Comparison of ENCODE assay signal across 30 cellular contexts in the genomic region with DNA sequence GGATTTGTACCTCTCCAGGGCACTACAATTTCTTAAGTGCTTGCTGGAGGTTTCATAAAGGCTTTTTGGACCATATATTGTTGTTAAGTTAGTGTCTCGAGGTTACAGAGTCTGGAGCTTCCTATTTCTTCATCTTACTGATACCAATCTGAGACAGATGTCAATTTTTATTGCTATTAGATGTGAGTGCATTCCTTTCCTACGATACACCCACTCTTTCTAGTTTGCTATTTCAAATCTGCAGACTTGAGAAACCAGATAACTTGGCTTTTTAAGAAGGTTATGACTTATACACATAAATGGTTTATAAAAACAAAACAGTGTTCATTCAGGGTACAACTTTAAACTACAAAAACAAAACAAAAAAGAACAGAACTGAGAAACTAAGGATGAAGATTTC. TPM values are rescaled to one million over a fixed set of nuclear protein-coding genes. Genes with fewer than 3 reads are reported as not detected.
A peak's percentile ranks its signal among the peaks of the same experiment; 100 is the strongest.
DNase-seq lines count a peak whose midpoint lies in the region; TF ChIP-seq lines count a peak whose summit lies in the region.
"Had no signal": no experiment of that assay in that cellular context is flagged by ENCODE, and none has a peak within 500 bp of the region (broad histone marks: within the 10 kb centered on the region; RNA-seq: fewer than 3 reads in every experiment).

No MANE protein-coding gene starts in this region.

- no peak overlapping the region for H3K4me3 ChIP-seq in cardiac fibroblast (replicated peaks in 1 of 2; ENCODE audit: low read depth in 2 of 2, low read length in 2 of 2)
- no peak overlapping the region for H3K4me3 ChIP-seq in skeletal muscle cell (ENCODE audit: low read depth, low read length)
- no peak overlapping the region for H3K4me3 ChIP-seq in H7 (ENCODE audit: insufficient read depth, low read depth, low read length)
- no peak overlapping the region for H3K4me3 ChIP-seq in ascending aorta
- H3K4me3 ChIP-seq: GM12878, lung, prostate gland, sigmoid colon, tibial artery had no signal

- peaks cover 10 to 28% of the 10 kb centered on the region in 2 donors for H3K9me3 ChIP-seq in ascending aorta
- H3K9me3 ChIP-seq: Caco-2, prostate gland had no signal

- no peak for TF ChIP-seq CTCF in cardiac fibroblast (IDR thresholded peaks at IDR 0.05; ENCODE audit: low read depth, low read length)
- no peak for TF ChIP-seq CTCF in ascending aorta (IDR thresholded peaks at IDR 0.05)

- H3K36me3 ChIP-seq in H7 (replicated peaks; ENCODE audit: control insufficient read depth, insufficient read depth, low read length) (peaks cover 5% of the 10 kb centered on the region), ascending aorta (peaks cover 34 to 54% of the 10 kb centered on the region in 2 donors)

- peak; percentile 15 for DNase-seq in ELR (ENCODE audit: low read depth)
- peak; percentile 25 for DNase-seq in HS-5 (ENCODE audit: low read depth)
- peak; percentile 5 to 7 for DNase-seq in cardiac fibroblast (ENCODE audit: low read depth in 2 of 2)
- peak; percentile 9 for DNase-seq in skeletal muscle cell (ENCODE audit: low read depth)
- DNase-seq in H7, result no peak
- no peak for DNase-seq in ascending aorta (ENCODE audit: low spot score in 2 of 2)
- DNase-seq in head of caudate nucleus, result no peak
- DNase-seq: activated CD4-positive, alpha-beta T cell treated with anti-CD3 and anti-CD28 coated beads for 48 hours; activated naive CD4-positive, alpha-beta T cell treated with anti-CD3 and anti-CD28 coated beads, Interleukin-2, amount 50 U/mL, for 16 hours; amygdala; Caco-2; DMS79 treated with DMSO at 0.1 percent for 48 hours; effector memory CD4-positive, alpha-beta T cell; left cardiac atrium; natural killer cell; NCI-H1436 treated with DMSO at 0.1 percent for 48 hours; NCI-H446 treated with DMSO at 0.1 percent for 48 hours; NCI-H82; nucleus accumbens; sigmoid colon; stimulated activated CD4-positive, alpha-beta T cell treated with anti-CD3 and anti-CD28 coated beads, Interleukin-15, amount 100 ng/mL, for 24 hours; stimulated activated CD4-positive, alpha-beta T cell treated with anti-CD3 and anti-CD28 coated beads, Interleukin-4, amount 100 ng/mL, for 4 hours; T1000; tibial artery had no signal

- intact Hi-C loops in ascending aorta (cut with DNase I), result no loop called here
- intact Hi-C loops in head of caudate nucleus (cut with DNase I), result no loop called here

- no peaks in the 10 kb centered on the region for H3K4me1 ChIP-seq in ascending aorta
- H3K4me1 ChIP-seq: Caco-2, prostate gland, sigmoid colon, tibial artery had no signal

- no peaks in the 10 kb centered on the region for H3K27me3 ChIP-seq in H7 (ENCODE audit: control insufficient read depth, insufficient read depth, low read length)
- no peaks in the 10 kb centered on the region for H3K27me3 ChIP-seq in ascending aorta
- H3K27me3 ChIP-seq: sigmoid colon, tibial artery had no signal

- no peak overlapping the region for H3K27ac ChIP-seq in ascending aorta
- H3K27ac ChIP-seq: C4-2B, epithelial cell of prostate, KMS-11, prostate gland, sigmoid colon, tibial artery had no signal

RNA-seq across cellular contexts. Expression of a gene that starts 2.1 kb away (rescaled TPM):
- total RNA-seq in H7 (2014; rRNA removed; shearing (Covaris generic)), result 0.07 and 2.3 TPM in 2 replicates
- total RNA-seq in ascending aorta, result not detected

RNA-seq across cellular contexts. Expression of a gene that starts 36.2 kb away (rescaled TPM):
- total RNA-seq in H7 (2014; rRNA removed; shearing (Covaris generic)), result 25.4 and 30.5 TPM in 2 replicates
- 2.8 TPM for total RNA-seq in ascending aorta

RNA-seq across cellular contexts. Expression of a gene that starts 36.7 kb away (rescaled TPM):
- 140 and 149 TPM in 2 replicates for total RNA-seq in H7 (2014; rRNA removed; shearing (Covaris generic))
- 123 TPM for total RNA-seq in ascending aorta

RNA-seq across cellular contexts. Expression of a gene that starts 44.1 kb away (rescaled TPM):
- 0.48 TPM in 1 of 2 replicates, not detected in the other for total RNA-seq in H7 (2014; rRNA removed; shearing (Covaris generic))
- total RNA-seq in ascending aorta, result not detected

RNA-seq across cellular contexts. Expression of a gene that starts 44.3 kb away (rescaled TPM):
- total RNA-seq in H7 (2014; rRNA removed; shearing (Covaris generic)), result 11.1 and 12.6 TPM in 2 replicates
- total RNA-seq in ascending aorta, result 3.7 TPM

Comparison
In these comparisons a context has a peak if more than half of its experiments do, and no peak if none do; other contexts are left out.
1. DNase-seq: peak in ELR (single experiment), HS-5 (single experiment), cardiac fibroblast (2 of 2) and skeletal muscle cell (single experiment); none in H7 (single experiment), ascending aorta (0 of 2) and head of caudate nucleus (0 of 42).